Comparison of ENCODE assay signal across 1 cellular context in genomic region chr1:228102791-228103620, GRCh38.
TF ChIP-seq lines count a peak whose summit lies in the region.

C1orf35 (minus strand) TSS chr1:228103325; CDS start chr1:228103227, 98 bp downstream.

TF ChIP-seq in GM23338, 12 proteins besides CTCF, POLR2A, EP300 and RAD21 (continued from another document):
- TF ChIP-seq ZNF462 (CRISPR knock-in tag; IDR thresholded peaks at IDR 0.05) = no peak
